In genomic region chr2:176269319-176270099, GRCh38 we compare ENCODE assay signal across 8 cellular contexts. TPM values are rescaled to one million over a fixed set of nuclear protein-coding genes. Genes with fewer than 3 reads are reported as not detected.
DNase-seq lines count a peak whose midpoint lies in the region; ATAC-seq, FAIRE-seq and TF ChIP-seq lines count a peak whose summit lies in the region.

Gene MTX2 (plus strand): TSS chr2:176269442. CDS start chr2:176269630, 188 bp downstream.

- peak; percentile 87 to 96 for TF ChIP-seq POLR2A in HepG2 (IDR thresholded peaks at IDR 0.05; ENCODE audit: insufficient read depth in 1 of 2, low read depth in 2 of 2, low read length in 2 of 2)

- H3K9me3 ChIP-seq in BLaER1 treated with 17β-estradiol and CSF1 and Interleukin-3, amounts not matched to agents 10 nM and 100 nM (replicated peaks in 1 of 11), result peaks cover 0 to 4% (median 0%) of the 10 kb centered on the region in 11 experiments; a peak in 2 of 22 replicates
- no peaks in the 10 kb centered on the region for H3K9me3 ChIP-seq in HepG2 (ENCODE audit: low read length)

- POLR2A ChIA-PET in activated CD4-positive, alpha-beta T cell treated with anti-CD3 and anti-CD28 coated beads, Interleukin-2, amount 10 ng/mL, durations not matched to agents 7 days and 5 days (lab: Charles Lee), result no interaction called here
- POLR2A ChIA-PET in HepG2 (lab: Yijun Ruan, JAX), result interaction anchor here (0.6 to 1.7 kb wide), 9 partner anchors 14 to 355 kb away, joined by 3 to 9 read pairs (median 3); no protein-coding TSS in a partner anchor

- H3K36me3 ChIP-seq in BLaER1 treated with 17β-estradiol and CSF1 and Interleukin-3, amounts not matched to agents 10 nM and 100 nM, result peaks cover 0 to 4% (median 0%) of the 10 kb centered on the region in 11 experiments; a peak in 6 of 22 replicates
- no peaks in the 10 kb centered on the region for H3K36me3 ChIP-seq in HepG2 (replicated peaks in 1 of 2; ENCODE audit: control insufficient read depth in 1 of 2, insufficient read depth in 2 of 2, low read length in 2 of 2)

- peak within 1 kb of the TSS; percentile 78 to 92 (median 88) for H3K27ac ChIP-seq in BLaER1 treated with 17β-estradiol and CSF1 and Interleukin-3, amounts not matched to agents 10 nM and 100 nM
- peak within 1 kb of the TSS; percentile 89 for H3K27ac ChIP-seq in HepG2 (ENCODE audit: extremely low read length, insufficient read depth, low read length)

- peak; percentile 42 for TF ChIP-seq CTCF in HepG2 (CRISPR knock-in tag; IDR thresholded peaks at IDR 0.05)

- ATAC-seq in HG03442 (IDR thresholded peaks at IDR 0.05; ENCODE audit: unreplicated experiment), result peak; percentile 95
- ATAC-seq in HepG2, result peak; percentile 99

- in situ Hi-C loops in HepG2 (cut with HindIII; ENCODE audit: extremely low pct_ligation_motif_present, low pct_unique_long_range_greater_than_20kb), result no loop called here

- TF ChIP-seq RAD21 in HepG2 (CRISPR knock-in tag; IDR thresholded peaks at IDR 0.05), result peak; percentile 76

- intact Hi-C loops in HepG2 (cut with micrococcal nuclease; ENCODE audit: unreplicated experiment), result loop anchor here (5.0 kb wide), 1 partner anchor 82 kb away; the partner anchor contains the start of gene HOXD1

- BruUV-seq in HepG2 (replicated peaks; lab: Mats Ljungman, UMichigan), result TSS peak; percentile 52

- no peaks in the 10 kb centered on the region for H3K9me3 Mint-ChIP-seq in activated CD4-positive, alpha-beta T cell treated with anti-CD3 and anti-CD28 coated beads, Interleukin-2, amount 10 ng/mL, durations not matched to agents 7 days and 5 days

- peak within 1 kb of the TSS; percentile 95 for H2AFZ ChIP-seq in HepG2 (ENCODE audit: low read length)

- CTCF ChIA-PET in activated CD4-positive, alpha-beta T cell treated with anti-CD3 and anti-CD28 coated beads, Interleukin-2, amount 10 ng/mL, durations not matched to agents 7 days and 5 days (lab: Charles Lee), result interaction anchor here (1.0 kb wide), 1 partner anchor 32 kb away, joined by 5 read pairs; no protein-coding TSS in a partner anchor
- CTCF ChIA-PET in HepG2 (lab: Yijun Ruan, JAX; ENCODE audit: low intra/inter-chr PET ratio, low total read pairs), result no interaction called here

- 4% methylated on average over 25 of the region's 58 CpGs for WGBS in HepG2 (ENCODE audit: low lambda C conversion rate)

- DNase-seq in GM19239 (ENCODE audit: insufficient read length, low spot score), result peak; percentile 58
- DNase-seq in NCI-H526 (lab: John Stamatoyannopoulos, UW), result peak; percentile 83 to 95
- DNase-seq in activated CD4-positive, alpha-beta T cell treated with anti-CD3 and anti-CD28 coated beads, Interleukin-2, amount 10 ng/mL, durations not matched to agents 7 days and 5 days, result peak; percentile 72
- peak; percentile 48 for DNase-seq in dedifferentiated amniotic fluid mesenchymal stem cell (ENCODE audit: extremely low spot score)
- DNase-seq in HepG2 (ENCODE audit: low spot score), result peak; percentile 80
- peak; percentile 71 for DNase-seq in stimulated activated CD4-positive, alpha-beta T cell treated with anti-CD3 and anti-CD28 coated beads, Interleukin-4, amount 100 ng/mL, for 24 hours

- peaks cover 4% of the 10 kb centered on the region for H3K36me3 Mint-ChIP-seq in activated CD4-positive, alpha-beta T cell treated with anti-CD3 and anti-CD28 coated beads, Interleukin-2, amount 10 ng/mL, durations not matched to agents 7 days and 5 days (ENCODE audit: low read depth)

- H3K4me1 ChIP-seq in BLaER1 treated with 17β-estradiol and CSF1 and Interleukin-3, amounts not matched to agents 10 nM and 100 nM, result peaks cover 7 to 13% (median 10%) of the 10 kb centered on the region in 10 experiments; a peak in 16 of 20 replicates
- H3K4me1 ChIP-seq in HepG2 (ENCODE audit: insufficient read depth, low read length), result peaks cover 33% of the 10 kb centered on the region

- peak within 1 kb of the TSS; percentile 85 to 94 (median 87) for H3K9ac ChIP-seq in BLaER1 treated with 17β-estradiol and CSF1 and Interleukin-3, amounts not matched to agents 10 nM and 100 nM
- peak within 1 kb of the TSS; percentile 93 for H3K9ac ChIP-seq in HepG2 (ENCODE audit: insufficient read depth, low read depth, low read length)

- H3K79me2 ChIP-seq in HepG2 (ENCODE audit: insufficient read depth, low read length), result peaks cover 47% of the 10 kb centered on the region

- FAIRE-seq in GM19239 (lab: Jason Lieb, UNC) (peak; percentile 69), HepG2 (lab: Jason Lieb, UNC) (no peak)

- H3K4me2 ChIP-seq in BLaER1 treated with 17β-estradiol and CSF1 and Interleukin-3, amounts not matched to agents 10 nM and 100 nM, result peak within 1 kb of the TSS; percentile 77 to 92 (median 88)
- H3K4me2 ChIP-seq in HepG2 (ENCODE audit: low read depth, low read length), result peak within 1 kb of the TSS; percentile 78

- TF ChIP-seq EP300 in HepG2 (IDR thresholded peaks at IDR 0.05; ENCODE audit: low read depth in 2 of 2, low read length in 2 of 2) (0 out of 4 replicates have a peak, but pooled peaks of 1 of the 2 experiments have one; percentile 8), HepG2 (CRISPR knock-in tag; IDR thresholded peaks at IDR 0.05; ENCODE audit: borderline replicate concordance) (peak; percentile 54; the same call in 1 of the 2 replicates)

- peak within 1 kb of the TSS; percentile 96 for H3K27ac Mint-ChIP-seq in activated CD4-positive, alpha-beta T cell treated with anti-CD3 and anti-CD28 coated beads, Interleukin-2, amount 10 ng/mL, durations not matched to agents 7 days and 5 days

- H4K20me1 ChIP-seq in BLaER1 treated with 17β-estradiol and CSF1 and Interleukin-3, amounts not matched to agents 10 nM and 100 nM, result peaks cover 0 to 18% (median 3%) of the 10 kb centered on the region in 11 experiments; a peak in 10 of 22 replicates
- 0 out of 2 replicates have a peak, but pooled peaks cover 3% of the 10 kb centered on the region for H4K20me1 ChIP-seq in HepG2 (ENCODE audit: insufficient read depth, low read length)

- peak within 1 kb of the TSS; percentile 62 to 87 (median 82) for H3K4me3 ChIP-seq in BLaER1 treated with 17β-estradiol and CSF1 and Interleukin-3, amounts not matched to agents 10 nM and 100 nM
- peak within 1 kb of the TSS; percentile 89 to 100 (median 99) for H3K4me3 ChIP-seq in HepG2 (replicated peaks in 1 of 3; ENCODE audit: insufficient read depth in 1 of 3, low read depth in 2 of 3, low read length in 3 of 3)

- peaks cover 23% of the 10 kb centered on the region for H3K4me1 Mint-ChIP-seq in activated CD4-positive, alpha-beta T cell treated with anti-CD3 and anti-CD28 coated beads, Interleukin-2, amount 10 ng/mL, durations not matched to agents 7 days and 5 days

- H3K27me3 ChIP-seq in BLaER1 treated with 17β-estradiol and CSF1 and Interleukin-3, amounts not matched to agents 10 nM and 100 nM, result no peaks in the 10 kb centered on the region
- H3K27me3 ChIP-seq in HepG2 (ENCODE audit: control insufficient read depth in 1 of 2, insufficient read depth in 2 of 2, low read length in 2 of 2), result no peaks in the 10 kb centered on the region; a peak in 2 of 5 replicates

- peak within 1 kb of the TSS; percentile 99 for H3K4me3 Mint-ChIP-seq in activated CD4-positive, alpha-beta T cell treated with anti-CD3 and anti-CD28 coated beads, Interleukin-2, amount 10 ng/mL, durations not matched to agents 7 days and 5 days

- peaks cover 9% of the 10 kb centered on the region for H3K27me3 Mint-ChIP-seq in activated CD4-positive, alpha-beta T cell treated with anti-CD3 and anti-CD28 coated beads, Interleukin-2, amount 10 ng/mL, durations not matched to agents 7 days and 5 days

TF ChIP-seq in HepG2, 621 proteins besides CTCF, POLR2A, EP300 and RAD21 (continues in another document):
- peak; percentile 94 for TF ChIP-seq ZNF782 (CRISPR knock-in tag; IDR thresholded peaks at IDR 0.05; ENCODE audit: borderline replicate concordance)
- peak; percentile 97; the same call in 1 of the 2 replicates for TF ChIP-seq ARID2 (CRISPR knock-in tag; IDR thresholded peaks at IDR 0.05; ENCODE audit: borderline replicate concordance)
- TF ChIP-seq SAP130 (CRISPR knock-in tag; IDR thresholded peaks at IDR 0.05; ENCODE audit: low read depth), result peak; percentile 87
- no peak; the same call in 1 of the 2 replicates for TF ChIP-seq ZNF547 (CRISPR knock-in tag; IDR thresholded peaks at IDR 0.05)
- no peak for TF ChIP-seq EHMT2 (IDR thresholded peaks at IDR 0.05; ENCODE audit: borderline replicate concordance, low read depth, low read length)

RNA-seq across cellular contexts. Expression of gene MTX2, which starts in this region (rescaled TPM):
- total RNA-seq in activated CD4-positive, alpha-beta T cell treated with anti-CD3 and anti-CD28 coated beads, Interleukin-2, amount 10 ng/mL, durations not matched to agents 7 days and 5 days, result 10 to 100 TPM; 11.2 to 13.2 TPM
- total RNA-seq in HepG2 (2016; rRNA removed; fragmentation: Illumina TruSeq; extraction: Trizol), result 75.7 and 96.1 TPM in 2 replicates
- total RNA-seq in HepG2 (2016; cell fraction: cytosol; rRNA removed; fragmentation: Illumina TruSeq; extraction: Trizol; ENCODE audit: low read depth), result 36.5 and 38.2 TPM in 2 replicates
- 81.2 and 98.9 TPM in 2 replicates for total RNA-seq in HepG2 (2016; cell fraction: insoluble cytoplasmic fraction; rRNA removed; fragmentation: Illumina TruSeq; extraction: Trizol)
- 49.0 and 56.5 TPM in 2 replicates for total RNA-seq in HepG2 (2016; cell fraction: membrane; rRNA removed; fragmentation: Illumina TruSeq; extraction: Trizol)
- total RNA-seq in HepG2 (2016; cell fraction: nucleus; rRNA removed; fragmentation: Illumina TruSeq; extraction: Trizol), result 44.7 and 45.5 TPM in 2 replicates
- 41.7 and 58.1 TPM in 2 replicates for polyA plus RNA-seq in HepG2 (2011; rRNA removed)
- polyA plus RNA-seq in HepG2 (2011; cell fraction: cytosol; rRNA removed), result 31.6 and 41.3 TPM in 2 replicates
- polyA plus RNA-seq in HepG2 (2011; cell fraction: nucleus; rRNA removed), result 22.5 and 24.2 TPM in 2 replicates
- 42.9 and 46.0 TPM in 2 replicates for polyA plus RNA-seq in HepG2 (2012)
- 18.6 and 23.0 TPM in 2 replicates for polyA plus RNA-seq in HepG2 (2016; cell fraction: cytosol; fragmentation: Illumina TruSeq; extraction: Trizol; ENCODE audit: low read depth)
- polyA plus RNA-seq in HepG2 (2016; cell fraction: insoluble cytoplasmic fraction; fragmentation: Illumina TruSeq; extraction: Trizol; ENCODE audit: low read depth), result 125 and 129 TPM in 2 replicates
- polyA plus RNA-seq in HepG2 (2016; cell fraction: membrane; fragmentation: Illumina TruSeq; extraction: Trizol; ENCODE audit: low read depth), result 34.2 and 41.7 TPM in 2 replicates
- 98.2 and 104 TPM in 2 replicates for polyA plus RNA-seq in HepG2 (2016; cell fraction: nucleus; fragmentation: Illumina TruSeq; extraction: Trizol; ENCODE audit: insufficient read depth, low read depth)
- 4.1 and 10.8 TPM in 2 replicates for polyA minus RNA-seq in HepG2 (2011; rRNA and poly(A)+ RNA removed; ENCODE audit: low replicate concordance)
- 13.0 and 17.6 TPM in 2 replicates for polyA minus RNA-seq in HepG2 (2011; cell fraction: cytosol; rRNA and poly(A)+ RNA removed)
- 19.5 and 21.0 TPM in 2 replicates for polyA minus RNA-seq in HepG2 (2011; cell fraction: nucleus; rRNA and poly(A)+ RNA removed)

Comparison
In these comparisons a context has a peak if more than half of its experiments do, and no peak if none do; other contexts are left out.
1. Peak in every context shown above with its lines: DNase-seq, ATAC-seq, H3K4me3 ChIP-seq and H3K27ac ChIP-seq.